ENCODE assay signal across 1 cellular context in the genomic region with DNA sequence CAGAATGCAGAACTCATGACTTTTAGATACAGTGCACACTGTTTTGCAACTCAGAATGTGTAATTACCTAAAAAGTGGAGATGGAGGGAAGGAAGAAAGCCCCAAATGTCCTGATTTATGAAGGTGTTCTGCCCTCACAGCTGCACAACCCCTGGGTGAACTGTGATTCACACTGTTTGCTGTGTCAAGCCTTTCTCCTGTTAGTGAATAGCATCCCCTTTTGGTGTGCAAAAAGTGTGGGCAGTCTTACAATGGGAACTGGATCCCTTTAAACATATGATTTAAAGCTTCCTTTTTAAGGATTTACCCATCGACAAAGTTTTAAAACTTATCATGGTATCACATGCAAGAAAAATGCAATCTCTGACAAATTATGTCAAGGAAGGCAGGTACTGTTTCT.
TF ChIP-seq lines count a peak whose summit lies in the region.

No MANE protein-coding gene starts in this region.

TF ChIP-seq in SK-N-SH, 30 proteins besides CTCF, POLR2A, EP300 and RAD21:
- TF ChIP-seq, protein P1, sequence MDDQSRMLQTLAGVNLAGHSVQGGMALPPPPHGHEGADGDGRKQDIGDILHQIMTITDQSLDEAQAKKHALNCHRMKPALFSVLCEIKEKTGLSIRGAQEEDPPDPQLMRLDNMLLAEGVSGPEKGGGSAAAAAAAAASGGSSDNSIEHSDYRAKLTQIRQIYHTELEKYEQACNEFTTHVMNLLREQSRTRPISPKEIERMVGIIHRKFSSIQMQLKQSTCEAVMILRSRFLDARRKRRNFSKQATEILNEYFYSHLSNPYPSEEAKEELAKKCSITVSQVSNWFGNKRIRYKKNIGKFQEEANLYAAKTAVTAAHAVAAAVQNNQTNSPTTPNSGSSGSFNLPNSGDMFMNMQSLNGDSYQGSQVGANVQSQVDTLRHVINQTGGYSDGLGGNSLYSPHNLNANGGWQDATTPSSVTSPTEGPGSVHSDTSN (IDR thresholded peaks at IDR 0.05): no peak
- TF ChIP-seq NRF1 (IDR thresholded peaks at IDR 0.05; ENCODE audit: low read depth, low read length) (no peak), USF2 (IDR thresholded peaks at IDR 0.05; ENCODE audit: borderline replicate concordance, low read depth, low read length) (no peak), MXI1 (IDR thresholded peaks at IDR 0.05; ENCODE audit: low read depth, low read length) (no peak), FOSL2 (IDR thresholded peaks at IDR 0.05; ENCODE audit: borderline replicate concordance, low read depth) (no peak), RFX5 (IDR thresholded peaks at IDR 0.05; ENCODE audit: low read length) (no peak), POLR2AphosphoS5 (IDR thresholded peaks at IDR 0.05; ENCODE audit: low read depth, low read length) (no peak), TAF1 (IDR thresholded peaks at IDR 0.05; ENCODE audit: borderline replicate concordance, low read depth, low read length) (no peak)
